Comparison of ENCODE assay signal across 8 cellular contexts in the genomic region with DNA sequence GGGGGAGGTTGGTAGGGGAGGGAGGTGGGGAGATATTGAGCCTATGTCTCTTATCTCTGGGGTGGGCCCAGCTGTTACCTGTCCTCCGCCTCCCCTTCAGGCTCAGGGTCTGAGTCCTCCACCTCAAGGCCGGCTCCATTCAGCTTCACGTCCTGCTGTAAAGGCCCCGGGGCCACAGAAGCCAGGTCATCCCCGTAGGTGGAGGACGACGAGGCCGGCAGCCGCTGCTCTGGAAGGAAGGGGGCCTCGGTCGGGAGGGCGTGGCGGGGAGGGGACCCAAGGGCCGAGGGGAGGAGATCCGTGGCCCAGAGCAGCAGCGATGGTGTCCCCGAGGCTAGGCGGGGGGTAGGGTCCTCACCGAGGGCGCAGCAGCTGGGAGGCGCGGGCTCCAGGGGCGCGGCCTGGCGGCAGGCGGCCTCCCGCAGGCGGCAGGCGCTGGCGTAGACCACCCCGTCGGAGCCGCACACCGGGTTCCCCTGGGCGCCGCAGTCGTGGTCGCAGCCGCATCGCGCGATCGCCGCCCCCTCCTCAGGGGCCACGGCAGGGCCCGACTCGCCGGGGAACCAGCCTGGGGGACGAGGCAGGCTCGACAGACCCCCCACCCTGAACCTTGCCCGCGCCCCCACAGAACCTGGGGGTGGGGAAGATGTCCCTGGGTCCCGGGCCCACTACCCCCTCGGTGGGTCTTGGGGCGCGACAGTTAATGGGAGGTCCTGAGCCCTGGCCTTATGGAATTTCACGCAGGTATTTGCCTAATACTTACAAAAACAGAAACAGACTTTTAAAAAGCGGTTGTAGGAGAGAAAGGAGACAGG. TPM values are rescaled to one million over a fixed set of nuclear protein-coding genes. Genes with fewer than 3 reads are reported as not detected.
DNase-seq lines count a peak whose midpoint lies in the region; ATAC-seq and TF ChIP-seq lines count a peak whose summit lies in the region.

No MANE protein-coding gene starts in this region.

- H4K20me1 ChIP-seq in hepatocyte (ENCODE audit: insufficient read depth, poor library complexity, severe bottlenecking): no peaks in the 10 kb centered on the region

- H3K9me3 ChIP-seq in heart left ventricle: no peaks in the 10 kb centered on the region
- no peaks in the 10 kb centered on the region for H3K9me3 ChIP-seq in hepatocyte (ENCODE audit: low read depth)

- no peak for TF ChIP-seq CTCF in heart left ventricle (IDR thresholded peaks at IDR 0.05)
- TF ChIP-seq CTCF in WI38 (IDR thresholded peaks at IDR 0.05; ENCODE audit: low read depth, low read length): no peak
- no peak for TF ChIP-seq CTCF in hepatocyte (IDR thresholded peaks at IDR 0.05; ENCODE audit: poor library complexity)

- H3K36me3 ChIP-seq in heart left ventricle (no peaks in the 10 kb centered on the region), hepatocyte (replicated peaks; ENCODE audit: insufficient read depth, low read depth) (no peaks in the 10 kb centered on the region)

- H3K4me2 ChIP-seq in hepatocyte: peak overlapping the region; percentile 99

- H3K27ac ChIP-seq in heart left ventricle (peak overlapping the region; percentile 54 to 92 (median 82)), hepatocyte (peak overlapping the region; percentile 16)

- peak overlapping the region; percentile 61 for H3K4me3 Mint-ChIP-seq in stimulated activated effector memory CD8-positive, alpha-beta T cell treated with anti-CD3 and anti-CD28 coated beads, Interleukin-12 subunit alpha, Interleukin-12 subunit beta, amount 100 ng/mL, for 72 hours

- H3K27ac Mint-ChIP-seq in stimulated activated effector memory CD8-positive, alpha-beta T cell treated with anti-CD3 and anti-CD28 coated beads, Interleukin-12 subunit alpha, Interleukin-12 subunit beta, amount 100 ng/mL, for 72 hours: peak overlapping the region; percentile 84

- WGBS in heart left ventricle, 4 donors: 2 to 6% (median 3%) methylated on average over 22 to 58 of the region's 58 CpGs
- 2% methylated on average over 35 of the region's 58 CpGs for WGBS in hepatocyte (ENCODE audit: low lambda C conversion rate, missing lambda C conversion rate)

- peaks cover 0 to 30% (median 9%) of the 10 kb centered on the region in 12 donors for H3K4me1 ChIP-seq in heart left ventricle
- peaks cover 3% of the 10 kb centered on the region for H3K4me1 ChIP-seq in hepatocyte (ENCODE audit: insufficient read depth)

- H3K9me2 ChIP-seq in hepatocyte (replicated peaks; ENCODE audit: insufficient read depth): no peaks in the 10 kb centered on the region

- H3K4me3 ChIP-seq in heart left ventricle (peak overlapping the region; percentile 34 to 84 (median 66)), WI38 (ENCODE audit: low read depth, low read length) (peak overlapping the region; percentile 54), hepatocyte (peak overlapping the region; percentile 39)

- peak in 1 of 4 donors; percentile 4 for ATAC-seq in heart left ventricle
- ATAC-seq in stimulated activated effector memory CD8-positive, alpha-beta T cell treated with anti-CD3 and anti-CD28 coated beads, Interleukin-12 subunit alpha, Interleukin-12 subunit beta, amount 100 ng/mL, for 72 hours: no peak

- peaks cover 26% of the 10 kb centered on the region for H3K36me3 Mint-ChIP-seq in stimulated activated effector memory CD8-positive, alpha-beta T cell treated with anti-CD3 and anti-CD28 coated beads, Interleukin-12 subunit alpha, Interleukin-12 subunit beta, amount 100 ng/mL, for 72 hours

- peak in 1 of 5 donors; percentile 77 for DNase-seq in heart left ventricle
- no peak for DNase-seq in cardiac septum (ENCODE audit: low spot score)
- DNase-seq in hepatocyte (ENCODE audit: low spot score): peak; percentile 37
- DNase-seq in stimulated activated effector memory CD8-positive, alpha-beta T cell treated with anti-CD3 and anti-CD28 coated beads, Interleukin-12 subunit alpha, Interleukin-12 subunit beta, amount 100 ng/mL, for 72 hours (ENCODE audit: low spot score in 2 of 2): peak in 1 of 2 donors; percentile 19
- no peak for DNase-seq in stimulated activated CD4-positive, alpha-beta T cell treated with anti-CD3 and anti-CD28 coated beads, Interleukin-1b, Interleukin-23, amount 100 ng/mL, for 48 hours
- DNase-seq in NCI-H1436 (lab: John Stamatoyannopoulos, UW): no peak
- no peak for DNase-seq in NK-92 treated with Interleukin-12 subunit alpha and Interleukin-12 subunit beta, amount 100 ng/mL, for 24 hours (lab: John Stamatoyannopoulos, UW)

- TF ChIP-seq POLR2A in heart left ventricle (IDR thresholded peaks at IDR 0.05): peak in 1 of 2 donors; percentile 44

- H3K4me1 Mint-ChIP-seq in stimulated activated effector memory CD8-positive, alpha-beta T cell treated with anti-CD3 and anti-CD28 coated beads, Interleukin-12 subunit alpha, Interleukin-12 subunit beta, amount 100 ng/mL, for 72 hours: peaks cover 8% of the 10 kb centered on the region

- H2AFZ ChIP-seq in hepatocyte: peak overlapping the region; percentile 87

- no peaks in the 10 kb centered on the region for H3K9me3 Mint-ChIP-seq in stimulated activated effector memory CD8-positive, alpha-beta T cell treated with anti-CD3 and anti-CD28 coated beads, Interleukin-12 subunit alpha, Interleukin-12 subunit beta, amount 100 ng/mL, for 72 hours

- intact Hi-C loops in heart left ventricle (cut with DNase I) (loop anchor here in 6 of 10 donors (5.0 to 10.0 kb wide), 6 partner anchors 59 to 146 kb away; partner anchors contain the start of gene SIN3B (in 2 of the 6)), cardiac septum (cut with DNase I) (loop anchor here (10.0 kb wide), 1 partner anchor 122 kb away; no protein-coding TSS in a partner anchor)

- peaks cover 0 to 26% (median 0%) of the 10 kb centered on the region in 9 donors for H3K27me3 ChIP-seq in heart left ventricle
- H3K27me3 ChIP-seq in hepatocyte: no peaks in the 10 kb centered on the region

- H3K79me2 ChIP-seq in hepatocyte: no peaks in the 10 kb centered on the region

RNA-seq across cellular contexts. Expression of gene F2RL3, which starts 7.5 kb away (rescaled TPM):
- total RNA-seq in heart left ventricle (1 to 10 TPM in 5 of 9 donors, under 1 TPM in 4; 0.12 to 4.1 (median 1.2) TPM), cardiac septum (0.70 TPM), hepatocyte (0.12 and 0.13 TPM in 2 replicates)
- polyA plus RNA-seq in heart left ventricle (1 to 10 TPM; 1.1 to 4.6 TPM), hepatocyte (0.08 and 0.57 TPM in 2 replicates)
